9 cellular contexts compared by ENCODE assay signal in genomic region chr1:102550729-102551384, GRCh38.
DNase-seq lines count a peak whose midpoint lies in the region; ATAC-seq and TF ChIP-seq lines count a peak whose summit lies in the region.
"Had no signal": no experiment of that assay in that cellular context is flagged by ENCODE, and none has a peak within 500 bp of the region (broad histone marks: within the 10 kb centered on the region; RNA-seq: fewer than 3 reads in every experiment).

No MANE protein-coding gene starts in this region.

- H3K4me3 Mint-ChIP-seq in stimulated activated effector memory CD8-positive, alpha-beta T cell treated with anti-CD3 and anti-CD28 coated beads, Interleukin-12 subunit alpha, Interleukin-12 subunit beta, amount 100 ng/mL, for 72 hours = no peak overlapping the region
- H3K4me3 Mint-ChIP-seq: activated naive CD4-positive, alpha-beta T cell treated with anti-CD3 and anti-CD28 coated beads, Interleukin-2, amount 50 U/mL, for 24 hours had no signal

- H3K9me3 ChIP-seq in NT2/D1 (ENCODE audit: insufficient read depth, low read length) (0 out of 2 replicates have a peak, but pooled peaks cover 7% of the 10 kb centered on the region), mucosa of descending colon (no peaks in the 10 kb centered on the region), esophagus squamous epithelium (peaks cover 0 to 6% (median 0%) of the 10 kb centered on the region in 3 donors)

- H3K36me3 ChIP-seq in NT2/D1 (ENCODE audit: insufficient read depth, insufficient read length, low read length) = no peaks in the 10 kb centered on the region
- H3K36me3 ChIP-seq in mucosa of descending colon (ENCODE audit: low read depth) = no peaks in the 10 kb centered on the region
- H3K36me3 ChIP-seq in esophagus squamous epithelium = no peaks in the 10 kb centered on the region

- peaks cover 18% of the 10 kb centered on the region for H3K9me3 Mint-ChIP-seq in stimulated activated effector memory CD8-positive, alpha-beta T cell treated with anti-CD3 and anti-CD28 coated beads, Interleukin-12 subunit alpha, Interleukin-12 subunit beta, amount 100 ng/mL, for 72 hours

- H3K27me3 ChIP-seq in NT2/D1 (ENCODE audit: insufficient read depth, insufficient read length) (no peaks in the 10 kb centered on the region), esophagus squamous epithelium (no peaks in the 10 kb centered on the region)

- TF ChIP-seq POLR2A in esophagus squamous epithelium (IDR thresholded peaks at IDR 0.05) = no peak

- no CpG with 5 or more reads among the region's 2 CpGs for WGBS in esophagus squamous epithelium, 2 donors

- H3K36me3 Mint-ChIP-seq in stimulated activated effector memory CD8-positive, alpha-beta T cell treated with anti-CD3 and anti-CD28 coated beads, Interleukin-12 subunit alpha, Interleukin-12 subunit beta, amount 100 ng/mL, for 72 hours = no peaks in the 10 kb centered on the region
- H3K36me3 Mint-ChIP-seq: activated naive CD4-positive, alpha-beta T cell treated with anti-CD3 and anti-CD28 coated beads, Interleukin-2, amount 50 U/mL, for 24 hours had no signal

- H3K4me1 ChIP-seq in NT2/D1 (ENCODE audit: insufficient read depth, insufficient read length) = no peaks in the 10 kb centered on the region
- H3K4me1 ChIP-seq in mucosa of descending colon (ENCODE audit: low read depth) = no peaks in the 10 kb centered on the region
- H3K4me1 ChIP-seq in esophagus squamous epithelium = no peaks in the 10 kb centered on the region

- H3K4me3 ChIP-seq in NT2/D1 (ENCODE audit: insufficient read length, low read depth) (no peak overlapping the region), mucosa of descending colon (no peak overlapping the region), esophagus squamous epithelium (no peak overlapping the region)

- TF ChIP-seq CTCF in mucosa of descending colon (IDR thresholded peaks at IDR 0.05) (no peak), esophagus squamous epithelium (IDR thresholded peaks at IDR 0.05) (no peak)

- no peaks in the 10 kb centered on the region for H3K4me1 Mint-ChIP-seq in stimulated activated effector memory CD8-positive, alpha-beta T cell treated with anti-CD3 and anti-CD28 coated beads, Interleukin-12 subunit alpha, Interleukin-12 subunit beta, amount 100 ng/mL, for 72 hours
- H3K4me1 Mint-ChIP-seq: activated naive CD4-positive, alpha-beta T cell treated with anti-CD3 and anti-CD28 coated beads, Interleukin-2, amount 50 U/mL, for 24 hours had no signal

- DNase-seq in CMK (ENCODE audit: low read depth) = peak; percentile 20
- peak; percentile 52 for DNase-seq in NT2/D1 (ENCODE audit: low read depth, low spot score)
- peak; percentile 5 for DNase-seq in fibroblast of the conjunctiva (ENCODE audit: low read depth)
- DNase-seq in mucosa of descending colon = no peak
- DNase-seq in stimulated activated effector memory CD8-positive, alpha-beta T cell treated with anti-CD3 and anti-CD28 coated beads, Interleukin-12 subunit alpha, Interleukin-12 subunit beta, amount 100 ng/mL, for 72 hours (ENCODE audit: low spot score in 2 of 2) = no peak
- DNase-seq in esophagus squamous epithelium (lab: John Stamatoyannopoulos, UW) = no peak

- intact Hi-C loops in mucosa of descending colon (cut with DNase I, micrococcal nuclease) (no loop called here), esophagus squamous epithelium (cut with DNase I) (no loop called here)

- no peak overlapping the region for H3K9ac ChIP-seq in NT2/D1 (ENCODE audit: insufficient read length, low read depth)

- H3K27ac ChIP-seq in esophagus squamous epithelium = no peak overlapping the region

- H3K27ac Mint-ChIP-seq in stimulated activated effector memory CD8-positive, alpha-beta T cell treated with anti-CD3 and anti-CD28 coated beads, Interleukin-12 subunit alpha, Interleukin-12 subunit beta, amount 100 ng/mL, for 72 hours = no peak overlapping the region
- H3K27ac Mint-ChIP-seq: activated naive CD4-positive, alpha-beta T cell treated with anti-CD3 and anti-CD28 coated beads, Interleukin-2, amount 50 U/mL, for 24 hours had no signal

- ATAC-seq in GM18907 (IDR thresholded peaks at IDR 0.05; ENCODE audit: unreplicated experiment) (peak; percentile 53), mucosa of descending colon (no peak), HG02763 (IDR thresholded peaks at IDR 0.05; ENCODE audit: unreplicated experiment) (no peak)
- no peak for ATAC-seq in stimulated activated effector memory CD8-positive, alpha-beta T cell treated with anti-CD3 and anti-CD28 coated beads, Interleukin-12 subunit alpha, Interleukin-12 subunit beta, amount 100 ng/mL, for 72 hours

Comparison
In these comparisons a context has a peak if more than half of its experiments do, and no peak if none do; other contexts are left out.
1. DNase-seq: peak in CMK (single experiment), NT2/D1 (single experiment) and fibroblast of the conjunctiva (single experiment); none in mucosa of descending colon (0 of 3), stimulated activated effector memory CD8-positive, alpha-beta T cell treated with anti-CD3 and anti-CD28 coated beads, Interleukin-12 subunit alpha, Interleukin-12 subunit beta, amount 100 ng/mL, for 72 hours (0 of 2) and esophagus squamous epithelium (single experiment).